Comparison of ENCODE assay signal across 32 cellular contexts in the genomic region with DNA sequence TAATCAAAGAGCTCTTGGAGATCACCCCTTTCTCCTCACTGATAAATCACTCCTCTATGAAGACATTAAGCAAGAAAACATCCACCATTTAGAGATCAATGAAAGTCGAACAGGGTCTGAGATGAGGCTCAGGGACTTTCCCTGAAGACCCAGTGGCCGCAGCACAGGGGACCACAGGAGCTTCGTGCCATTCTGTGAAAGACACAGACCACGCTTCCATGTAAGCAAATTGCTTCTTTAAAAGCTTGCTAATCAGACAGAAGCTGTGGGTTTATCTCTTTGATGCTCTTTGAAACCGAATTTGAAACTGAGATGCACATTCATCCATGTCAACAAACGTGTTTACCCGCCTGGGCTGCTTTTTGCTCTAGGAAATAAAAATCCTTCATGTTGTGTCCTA.
"Had no signal": no experiment of that assay in that cellular context is flagged by ENCODE, and none has a peak within 500 bp of the region (broad histone marks: within the 10 kb centered on the region; RNA-seq: fewer than 3 reads in every experiment).

No MANE protein-coding gene starts in this region.

- H3K4me1 Mint-ChIP-seq: activated CD4-positive, alpha-beta memory T cell treated with anti-CD3 and anti-CD28 coated beads, Interleukin-2, amount 10 ng/mL, durations not matched to agents 7 days and 5 days; activated CD4-positive, alpha-beta T cell treated with anti-CD3 and anti-CD28 coated beads, Interleukin-2, amount 10 ng/mL, durations not matched to agents 7 days and 5 days; activated naive CD8-positive, alpha-beta T cell treated with anti-CD3 and anti-CD28 coated beads, Interleukin-2, amount 50 U/mL, for 24 hours; activated T-helper 17 cell treated with anti-CD3 and anti-CD28 coated beads, Interleukin-2, amount 50 U/mL, for 72 hours; WTC11 had no signal

- H3K4me3 ChIP-seq: adrenal gland, body of pancreas, esophagus muscularis mucosa, gastrocnemius medialis, heart left ventricle had no signal

- H3K4me3 Mint-ChIP-seq: activated CD4-positive, alpha-beta memory T cell treated with anti-CD3 and anti-CD28 coated beads, Interleukin-2, amount 10 ng/mL, durations not matched to agents 7 days and 5 days; activated CD4-positive, alpha-beta T cell treated with anti-CD3 and anti-CD28 coated beads, Interleukin-2, amount 10 ng/mL, durations not matched to agents 7 days and 5 days; activated naive CD8-positive, alpha-beta T cell; activated naive CD8-positive, alpha-beta T cell treated with anti-CD3 and anti-CD28 coated beads, Interleukin-2, amount 50 U/mL, for 24 hours; activated T-cell treated with anti-CD3 and anti-CD28 coated beads, Interleukin-2, amount 50 U/mL, for 24 hours; activated T-helper 17 cell treated with anti-CD3 and anti-CD28 coated beads, Interleukin-2, amount 50 U/mL, for 72 hours; effector memory CD8-positive, alpha-beta T cell; WTC11 had no signal

- ATAC-seq: activated naive CD8-positive, alpha-beta T cell treated with anti-CD3 and anti-CD28 coated beads, Interleukin-2, amount 50 U/mL, for 24 hours; activated T-helper 17 cell treated with anti-CD3 and anti-CD28 coated beads, Interleukin-2, amount 50 U/mL, for 72 hours; body of pancreas; effector memory CD8-positive, alpha-beta T cell; foreskin keratinocyte; gastrocnemius medialis; heart left ventricle; WTC11 had no signal

- H3K27ac Mint-ChIP-seq: activated CD4-positive, alpha-beta memory T cell treated with anti-CD3 and anti-CD28 coated beads, Interleukin-2, amount 10 ng/mL, durations not matched to agents 7 days and 5 days; activated CD4-positive, alpha-beta T cell treated with anti-CD3 and anti-CD28 coated beads, Interleukin-2, amount 10 ng/mL, durations not matched to agents 7 days and 5 days; activated naive CD8-positive, alpha-beta T cell; activated naive CD8-positive, alpha-beta T cell treated with anti-CD3 and anti-CD28 coated beads, Interleukin-2, amount 50 U/mL, for 24 hours; activated T-cell treated with anti-CD3 and anti-CD28 coated beads, Interleukin-2, amount 50 U/mL, for 24 hours; activated T-helper 17 cell treated with anti-CD3 and anti-CD28 coated beads, Interleukin-2, amount 50 U/mL, for 72 hours; effector memory CD8-positive, alpha-beta T cell; WTC11 had no signal

- H3K27me3 Mint-ChIP-seq: activated CD4-positive, alpha-beta memory T cell treated with anti-CD3 and anti-CD28 coated beads, Interleukin-2, amount 10 ng/mL, durations not matched to agents 7 days and 5 days; activated CD4-positive, alpha-beta T cell treated with anti-CD3 and anti-CD28 coated beads, Interleukin-2, amount 10 ng/mL, durations not matched to agents 7 days and 5 days; activated naive CD8-positive, alpha-beta T cell treated with anti-CD3 and anti-CD28 coated beads, Interleukin-2, amount 50 U/mL, for 24 hours; activated T-cell treated with anti-CD3 and anti-CD28 coated beads, Interleukin-2, amount 50 U/mL, for 24 hours; effector memory CD8-positive, alpha-beta T cell had no signal

- DNase-seq: activated CD4-positive, alpha-beta memory T cell treated with anti-CD3 and anti-CD28 coated beads, Interleukin-2, amount 10 ng/mL, durations not matched to agents 7 days and 5 days; activated CD4-positive, alpha-beta T cell treated with anti-CD3 and anti-CD28 coated beads for 1 hour; activated CD4-positive, alpha-beta T cell treated with anti-CD3 and anti-CD28 coated beads for 4 hours; activated CD4-positive, alpha-beta T cell treated with anti-CD3 and anti-CD28 coated beads, Interleukin-2, amount 10 ng/mL, durations not matched to agents 7 days and 5 days; activated CD4-positive, alpha-beta T cell treated with anti-CD3 and anti-CD28 coated beads, Interleukin-2, amount 50 U/mL, for 4 hours; activated CD8-positive, alpha-beta memory T cell treated with anti-CD3 and anti-CD28 coated beads, Interleukin-2, amount 50 U/mL, for 48 hours; activated effector memory CD4-positive, alpha-beta T cell treated with Interleukin-2 at 50 U/mL for 16 hours; activated gamma-delta T cell treated with Interleukin-2 at 50 U/mL for 16 hours; activated naive CD4-positive, alpha-beta T cell treated with anti-CD3 and anti-CD28 coated beads, Interleukin-2, amount 50 U/mL, for 16 hours; activated naive CD4-positive, alpha-beta T cell treated with Interleukin-2 at 50 U/mL for 16 hours; activated naive CD8-positive, alpha-beta T cell treated with anti-CD3 and anti-CD28 coated beads, Interleukin-2, amount 50 U/mL, for 24 hours; activated T-cell treated with anti-CD3 and anti-CD28 coated beads for 4 hours; activated T-cell treated with anti-CD3 and anti-CD28 coated beads, Interleukin-2, amount 50 U/mL, for 24 hours; adrenal gland; amygdala; body of pancreas; caudate nucleus; cortex of kidney; dermis blood vessel endothelial cell; effector CD4-positive, alpha-beta T cell; effector memory CD8-positive, alpha-beta T cell; erythroblast; foreskin keratinocyte; gastrocnemius medialis; glutamatergic neuron; heart left ventricle; hypothalamus had no signal

- H3K36me3 Mint-ChIP-seq: activated naive CD8-positive, alpha-beta T cell had no signal

- H3K9me3 Mint-ChIP-seq: activated naive CD8-positive, alpha-beta T cell treated with anti-CD3 and anti-CD28 coated beads, Interleukin-2, amount 50 U/mL, for 24 hours had no signal

- FAIRE-seq: colon had no signal
